8 cellular contexts compared by ENCODE assay signal in genomic region chr19:49638360-49638759, GRCh38. TPM values are rescaled to one million over a fixed set of nuclear protein-coding genes. Genes with fewer than 3 reads are reported as not detected.
DNase-seq lines count a peak whose midpoint lies in the region; ATAC-seq and TF ChIP-seq lines count a peak whose summit lies in the region.

No MANE protein-coding gene starts in this region.

- no peaks in the 10 kb centered on the region for H3K9me3 Mint-ChIP-seq in activated CD4-positive, alpha-beta T cell treated with anti-CD3 and anti-CD28 coated beads for 36 hours (ENCODE audit: low read depth)

- peak overlapping the region; percentile 83 for H3K4me3 ChIP-seq in adipocyte (ENCODE audit: low read length)
- peak overlapping the region; percentile 73 for H3K4me3 ChIP-seq in suprapubic skin

- peaks cover 32% of the 10 kb centered on the region for H3K4me1 Mint-ChIP-seq in activated CD4-positive, alpha-beta T cell treated with anti-CD3 and anti-CD28 coated beads for 36 hours

- H3K27ac Mint-ChIP-seq in activated CD4-positive, alpha-beta T cell treated with anti-CD3 and anti-CD28 coated beads for 36 hours = no peak overlapping the region

- H3K27me3 ChIP-seq in adipocyte (replicated peaks; ENCODE audit: control insufficient read depth, insufficient read depth, low read length) (no peaks in the 10 kb centered on the region), suprapubic skin (no peaks in the 10 kb centered on the region)

- no peak for ATAC-seq in activated CD4-positive, alpha-beta T cell treated with anti-CD3 and anti-CD28 coated beads for 36 hours
- ATAC-seq in HG03565 (IDR thresholded peaks at IDR 0.05; ENCODE audit: unreplicated experiment) (no peak), GM18907 (IDR thresholded peaks at IDR 0.05; ENCODE audit: unreplicated experiment) (no peak)

- H3K9me3 ChIP-seq in adipocyte (ENCODE audit: control insufficient read depth, low read length) = no peaks in the 10 kb centered on the region
- no peaks in the 10 kb centered on the region for H3K9me3 ChIP-seq in suprapubic skin

- intact Hi-C loops in activated CD4-positive, alpha-beta T cell treated with anti-CD3 and anti-CD28 coated beads for 36 hours (cut with DNase I, micrococcal nuclease) = no loop called here

- no peaks in the 10 kb centered on the region for H3K27me3 Mint-ChIP-seq in activated CD4-positive, alpha-beta T cell treated with anti-CD3 and anti-CD28 coated beads for 36 hours

- no peak for TF ChIP-seq POLR2A in suprapubic skin (IDR thresholded peaks at IDR 0.05)

- POLR2A ChIA-PET in activated CD4-positive, alpha-beta T cell treated with anti-CD3 and anti-CD28 coated beads for 36 hours (lab: Charles Lee) = no interaction called here

- WGBS in suprapubic skin = 14% methylated on average over 6 of the region's 6 CpGs

- no peak for TF ChIP-seq CTCF in suprapubic skin (IDR thresholded peaks at IDR 0.05)

- H3K36me3 Mint-ChIP-seq in activated CD4-positive, alpha-beta T cell treated with anti-CD3 and anti-CD28 coated beads for 36 hours (ENCODE audit: low read depth) = peaks cover 2% of the 10 kb centered on the region

- peaks cover 14% of the 10 kb centered on the region for H3K36me3 ChIP-seq in adipocyte (ENCODE audit: control insufficient read depth, insufficient read depth, low read length, severe bottlenecking)
- H3K36me3 ChIP-seq in suprapubic skin = peaks cover 6% of the 10 kb centered on the region

- H3K4me3 Mint-ChIP-seq in activated CD4-positive, alpha-beta T cell treated with anti-CD3 and anti-CD28 coated beads for 36 hours = peak overlapping the region; percentile 18

- peak overlapping the region; percentile 99 for H3K9ac ChIP-seq in adipocyte (ENCODE audit: low read length)

- peak overlapping the region; percentile 98 for H3K27ac ChIP-seq in suprapubic skin

- H3K4me1 ChIP-seq in adipocyte (ENCODE audit: control insufficient read depth, insufficient read depth, low read length) (peaks cover 44% of the 10 kb centered on the region), suprapubic skin (peaks cover 65% of the 10 kb centered on the region)

- TF ChIP-seq EP300 in suprapubic skin (IDR thresholded peaks at IDR 0.05) = no peak

- CTCF ChIA-PET in activated CD4-positive, alpha-beta T cell treated with anti-CD3 and anti-CD28 coated beads for 36 hours (lab: Charles Lee) = interaction anchor here (0.8 kb wide), 1 partner anchor 67 kb away, joined by 3 read pairs; no protein-coding TSS in a partner anchor

- DNase-seq in activated CD4-positive, alpha-beta T cell treated with anti-CD3 and anti-CD28 coated beads for 36 hours = no peak
- DNase-seq in activated CD4-positive, alpha-beta T cell treated with anti-CD3 and anti-CD28 coated beads for 1 hour = no peak
- peak; percentile 41 for DNase-seq in adipocyte (ENCODE audit: low read depth)
- peak; percentile 34 for DNase-seq in iris pigment epithelial cell (ENCODE audit: low read depth)
- no peak for DNase-seq in suprapubic skin (ENCODE audit: low spot score in 2 of 2)
- no peak for DNase-seq in NCI-H526 treated with DMSO at 0.1 percent for 48 hours (lab: John Stamatoyannopoulos, UW)

RNA-seq across cellular contexts. Expression of gene RRAS, which starts 1.6 kb away (rescaled TPM):
- 10 to 100 TPM in 1 of 2 experiments, 1 to 10 TPM in 1; 9.7 to 11.7 TPM for total RNA-seq in activated CD4-positive, alpha-beta T cell treated with anti-CD3 and anti-CD28 coated beads for 36 hours
- 10 to 100 TPM; 12.9 to 28.8 (median 18.6) TPM for total RNA-seq in suprapubic skin

RNA-seq across cellular contexts. Expression of gene SCAF1, which starts 3.6 kb away (rescaled TPM):
- 10 to 100 TPM; 43.3 to 64.0 TPM for total RNA-seq in activated CD4-positive, alpha-beta T cell treated with anti-CD3 and anti-CD28 coated beads for 36 hours
- 10 to 100 TPM; 22.1 to 36.9 (median 28.5) TPM for total RNA-seq in suprapubic skin

RNA-seq across cellular contexts. Expression of gene IRF3, which starts 27.3 kb away (rescaled TPM):
- 100 to 1,000 TPM; 123 to 125 TPM for total RNA-seq in activated CD4-positive, alpha-beta T cell treated with anti-CD3 and anti-CD28 coated beads for 36 hours
- total RNA-seq in suprapubic skin = 100 to 1,000 TPM in 1 of 4 donors, 10 to 100 TPM in 3; 61.3 to 164 (median 81.0) TPM

RNA-seq across cellular contexts. Expression of gene BCL2L12, which starts 27.4 kb away (rescaled TPM):
- total RNA-seq in activated CD4-positive, alpha-beta T cell treated with anti-CD3 and anti-CD28 coated beads for 36 hours = 10 to 100 TPM; 79.6 to 93.8 TPM
- total RNA-seq in suprapubic skin = 10 to 100 TPM in 1 of 4 donors, 1 to 10 TPM in 3; 3.1 to 28.0 (median 7.5) TPM

RNA-seq across cellular contexts. Expression of gene PRMT1, which starts 38.7 kb away (rescaled TPM):
- total RNA-seq in activated CD4-positive, alpha-beta T cell treated with anti-CD3 and anti-CD28 coated beads for 36 hours = 100 to 1,000 TPM; 384 to 448 TPM
- total RNA-seq in suprapubic skin = 100 to 1,000 TPM; 101 to 142 (median 112) TPM

Comparison
In these comparisons a context has a peak if more than half of its experiments do, and no peak if none do; other contexts are left out.
1. DNase-seq: peak in adipocyte (single experiment) and iris pigment epithelial cell (single experiment); none in activated CD4-positive, alpha-beta T cell treated with anti-CD3 and anti-CD28 coated beads for 36 hours (single experiment), activated CD4-positive, alpha-beta T cell treated with anti-CD3 and anti-CD28 coated beads for 1 hour (single experiment), suprapubic skin (0 of 2) and NCI-H526 treated with DMSO at 0.1 percent for 48 hours (single experiment).